ENCODE assay signal across 6 cellular contexts in genomic region chr16:13632518-13632917, GRCh38.
DNase-seq lines count a peak whose midpoint lies in the region; ATAC-seq, FAIRE-seq and TF ChIP-seq lines count a peak whose summit lies in the region.
"Not testable (repeated sequence)": the region's sequence is repeated elsewhere in the genome, so short reads cannot be mapped to it uniquely, and the experiment has no call there.

No MANE protein-coding gene starts in this region.

- TF ChIP-seq POLR2A in GM12878 (IDR thresholded peaks at IDR 0.05; ENCODE audit: low read depth, low read length); HepG2 (IDR thresholded peaks at IDR 0.05; ENCODE audit: insufficient read depth in 1 of 2, low read depth in 2 of 2, low read length in 2 of 2): not testable (repeated sequence)

- H3K27ac ChIP-seq in HUES64 (ENCODE audit: low read depth, low read length) (peak overlapping the region; percentile 28; the same call in 1 of the 2 replicates), hepatocyte (peak overlapping the region; percentile 71)
- not testable (repeated sequence) for H3K27ac ChIP-seq in GM12878 (ENCODE audit: control insufficient read depth, insufficient read depth); HepG2 (ENCODE audit: extremely low read length, insufficient read depth, low read length)

- RAD21 ChIA-PET in GM12878 (lab: Charles Lee; ENCODE audit: unreplicated experiment): not testable (repeated sequence)

- CTCF ChIA-PET in GM12878 (lab: Yijun Ruan, JAX); HepG2 (lab: Yijun Ruan, JAX; ENCODE audit: low intra/inter-chr PET ratio, low total read pairs): not testable (repeated sequence)

- in situ Hi-C loops in GM12878 (cut with MboI): loop anchor here (10.0 kb wide), 1 partner anchor 62 kb away; no protein-coding TSS in a partner anchor
- in situ Hi-C loops in HepG2 (cut with HindIII; ENCODE audit: extremely low pct_ligation_motif_present, low pct_unique_long_range_greater_than_20kb): not testable (repeated sequence)

- not testable (repeated sequence) for H3K4me3 ChIP-seq in HUES64 (ENCODE audit: low read length); GM12878; hepatocyte; HepG2 (replicated peaks in 1 of 3; ENCODE audit: insufficient read depth in 1 of 3, low read depth in 2 of 3, low read length in 3 of 3)

- not testable (repeated sequence) for H3K9ac ChIP-seq in HUES64 (ENCODE audit: low read depth, low read length); GM12878 (ENCODE audit: control insufficient read depth, insufficient read depth, low read length); HepG2 (ENCODE audit: insufficient read depth, low read depth, low read length)

- DNase-seq in H4 (ENCODE audit: low spot score): peak; percentile 50
- peak; percentile 2 for DNase-seq in RPMI7951 (ENCODE audit: low read depth)
- DNase-seq in GM12878 (ENCODE audit: low read depth, low spot score); hepatocyte (ENCODE audit: low spot score); HepG2 (ENCODE audit: low spot score): not testable (repeated sequence)

- not testable (repeated sequence) for H3K79me2 ChIP-seq in GM12878 (ENCODE audit: control insufficient read depth, insufficient read depth, low read length); hepatocyte; HepG2 (ENCODE audit: insufficient read depth, low read length)

- SMC1A ChIA-PET in GM12878 (lab: Charles Lee; ENCODE audit: uncharacterized antibody, unreplicated experiment): interaction anchor here (0.5 to 1.9 kb wide), 2 partner anchors 16 to 796 kb away, joined by 3 to 5 read pairs; no protein-coding TSS in a partner anchor

- H3K9me2 ChIP-seq in hepatocyte (replicated peaks; ENCODE audit: insufficient read depth): not testable (repeated sequence)

- H3K9me3 ChIP-seq in HUES64 (ENCODE audit: insufficient read depth, low read depth, low read length); GM12878 (replicated peaks; ENCODE audit: control insufficient read depth, insufficient read depth, low read length); hepatocyte (ENCODE audit: low read depth); HepG2 (ENCODE audit: low read length): not testable (repeated sequence)

- H3K36me3 ChIP-seq in HUES64 (ENCODE audit: insufficient read depth, low read length); GM12878 (ENCODE audit: control insufficient read depth in 2 of 2, insufficient read depth in 2 of 2, low read length in 1 of 2); hepatocyte (replicated peaks; ENCODE audit: insufficient read depth, low read depth); HepG2 (replicated peaks in 1 of 2; ENCODE audit: control insufficient read depth in 1 of 2, insufficient read depth in 2 of 2, low read length in 2 of 2): not testable (repeated sequence)

- not testable (repeated sequence) for BruUV-seq in GM12878 (replicated peaks; lab: Mats Ljungman, UMichigan); HepG2 (replicated peaks; lab: Mats Ljungman, UMichigan)

- H2AFZ ChIP-seq in GM12878 (ENCODE audit: control insufficient read depth, low read depth, low read length); hepatocyte; HepG2 (ENCODE audit: low read length): not testable (repeated sequence)

- POLR2A ChIA-PET in GM12878 (lab: Charles Lee); HepG2 (lab: Yijun Ruan, JAX): not testable (repeated sequence)

- H3K4me2 ChIP-seq in GM12878 (ENCODE audit: control insufficient read depth, insufficient read depth); hepatocyte; HepG2 (ENCODE audit: low read depth, low read length): not testable (repeated sequence)

- TF ChIP-seq RAD21 in GM12878 (IDR thresholded peaks at IDR 0.05; ENCODE audit: insufficient read depth, low read depth, low read length); HepG2 (CRISPR knock-in tag; IDR thresholded peaks at IDR 0.05): not testable (repeated sequence)

- not testable (repeated sequence) for H3K27me3 ChIP-seq in HUES64 (ENCODE audit: insufficient read depth, low read length); GM12878 (replicated peaks in 1 of 2; ENCODE audit: control insufficient read depth in 2 of 2, insufficient read depth in 2 of 2, low read length in 1 of 2); hepatocyte; HepG2 (ENCODE audit: control insufficient read depth in 1 of 2, insufficient read depth in 2 of 2, low read length in 2 of 2)

- not testable (repeated sequence) for TF ChIP-seq CTCF in GM12878 (IDR thresholded peaks at IDR 0.05 in 2 of 3, conservative IDR thresholded peaks at IDR 0.05 in 1 of 3; ENCODE audit: control insufficient read depth in 2 of 3, extremely low read depth in 1 of 3, insufficient read depth in 1 of 3, low read depth in 3 of 3, low read length in 3 of 3); hepatocyte (IDR thresholded peaks at IDR 0.05; ENCODE audit: poor library complexity); HepG2 (CRISPR knock-in tag; IDR thresholded peaks at IDR 0.05)

- ATAC-seq in GM12878, HepG2: not testable (repeated sequence)

- WGBS in HUES64: 86% methylated on average over 6 of the region's 6 CpGs
- WGBS in GM12878 (ENCODE audit: insufficient coverage, insufficient replicate concordance, low lambda C conversion rate, missing lambda C conversion rate): 21% methylated on average over 6 of the region's 6 CpGs
- 83% methylated on average over 6 of the region's 6 CpGs for WGBS in hepatocyte (ENCODE audit: low lambda C conversion rate, missing lambda C conversion rate)
- 3% methylated on average over 6 of the region's 6 CpGs for WGBS in HepG2 (ENCODE audit: low lambda C conversion rate)

- not testable (repeated sequence) for TF ChIP-seq EP300 in GM12878 (IDR thresholded peaks at IDR 0.05; ENCODE audit: borderline replicate concordance in 1 of 2, control insufficient read depth in 1 of 2, low read depth in 2 of 2, low read length in 2 of 2); HepG2 (IDR thresholded peaks at IDR 0.05; ENCODE audit: low read depth in 2 of 2, low read length in 2 of 2); HepG2 (CRISPR knock-in tag; IDR thresholded peaks at IDR 0.05; ENCODE audit: borderline replicate concordance)

- intact Hi-C loops in GM12878 (cut with micrococcal nuclease; ENCODE audit: unreplicated experiment); HepG2 (cut with micrococcal nuclease; ENCODE audit: unreplicated experiment): not testable (repeated sequence)

- H4K20me1 ChIP-seq in GM12878 (ENCODE audit: control insufficient read depth, insufficient read depth); hepatocyte (ENCODE audit: insufficient read depth, poor library complexity, severe bottlenecking); HepG2 (ENCODE audit: insufficient read depth, low read length): not testable (repeated sequence)

- H3K4me1 ChIP-seq in HUES64 (ENCODE audit: insufficient read depth, low read length) (peaks cover 26% of the 10 kb centered on the region), hepatocyte (ENCODE audit: insufficient read depth) (peaks cover 22% of the 10 kb centered on the region)
- not testable (repeated sequence) for H3K4me1 ChIP-seq in GM12878 (ENCODE audit: control insufficient read depth, insufficient read depth, low read length); HepG2 (ENCODE audit: insufficient read depth, low read length)

- not testable (repeated sequence) for FAIRE-seq in GM12878 (lab: Jason Lieb, UNC); HepG2 (lab: Jason Lieb, UNC)

TF ChIP-seq in GM12878, 131 proteins besides CTCF, POLR2A, EP300 and RAD21:
- peak in 1 of 2 experiments; percentile 76; a peak in 1 of 4 replicates for TF ChIP-seq SRF (IDR thresholded peaks at IDR 0.05; ENCODE audit: low read depth in 2 of 2, low read length in 2 of 2)
- peak; percentile 65 for TF ChIP-seq YY1 (IDR thresholded peaks at IDR 0.05; ENCODE audit: low read depth, low read length)
- 0 out of 2 replicates have a peak, but pooled peaks have one; percentile 27 for TF ChIP-seq BMI1 (IDR thresholded peaks at IDR 0.05; ENCODE audit: borderline replicate concordance)

TF ChIP-seq in HepG2, 621 proteins besides CTCF, POLR2A, EP300 and RAD21:
- peak; percentile 24; the same call in 1 of the 2 replicates for TF ChIP-seq SRF (IDR thresholded peaks at IDR 0.05; ENCODE audit: low read depth, low read length)
